Comparison of ENCODE assay signal across 8 cellular contexts in the genomic region with DNA sequence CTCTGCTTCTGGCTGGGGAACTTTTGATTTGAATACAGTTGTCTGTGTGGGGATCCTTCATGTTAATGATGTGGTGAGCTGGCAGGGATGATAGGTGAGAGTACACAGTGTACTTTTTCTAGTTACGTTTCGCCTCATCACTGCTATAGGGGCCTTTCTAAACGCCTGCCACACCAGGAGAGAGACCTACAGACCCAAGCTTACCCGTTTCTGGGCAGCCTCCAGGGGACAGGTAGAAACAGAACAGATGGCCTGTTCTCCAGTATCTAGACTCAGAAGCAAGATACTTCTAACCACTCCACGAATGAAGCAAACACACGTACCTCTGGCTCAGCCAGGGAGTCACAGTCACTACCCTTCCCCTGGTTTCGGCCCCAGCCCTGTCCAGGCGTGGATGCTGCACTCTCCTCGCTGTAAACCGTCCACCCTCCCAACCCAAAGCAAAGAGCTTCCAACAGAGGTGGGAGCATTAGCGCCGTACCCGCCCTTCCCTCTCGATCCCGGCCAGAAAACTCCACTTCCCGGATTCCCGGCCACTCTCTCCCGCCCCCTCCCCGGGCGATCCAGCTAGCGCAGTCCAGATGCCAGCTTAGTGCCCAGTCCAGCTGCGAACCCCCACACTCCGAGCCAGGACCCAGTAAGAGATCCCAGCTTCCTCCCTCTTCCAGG. TPM values are rescaled to one million over a fixed set of nuclear protein-coding genes. Genes with fewer than 3 reads are reported as not detected.
DNase-seq lines count a peak whose midpoint lies in the region; ATAC-seq and TF ChIP-seq lines count a peak whose summit lies in the region.

No MANE protein-coding gene starts in this region.

- intact Hi-C loops in spleen (cut with DNase I; ENCODE audit: low total_unique reads), result loop anchor here (10.0 kb wide), 1 partner anchor 70 kb away; no protein-coding TSS in a partner anchor

- DNase-seq in activated gamma-delta T cell treated with anti-CD3 and anti-CD28 coated beads, Interleukin-2, amount 50 U/mL, for 16 hours (ENCODE audit: low read depth), result peak; percentile 17
- DNase-seq in activated gamma-delta T cell (lab: John Stamatoyannopoulos, UW) (no peak), NCI-H69 (lab: John Stamatoyannopoulos, UW) (peak; percentile 62), astrocyte of the cerebellum (ENCODE audit: low read depth) (no peak), spleen (peak; percentile 86), NCI-H446 treated with DMSO at 0.1 percent for 48 hours (lab: John Stamatoyannopoulos, UW) (no peak)

- H3K4me3 ChIP-seq in astrocyte of the cerebellum (ENCODE audit: low read depth, low read length) (peak overlapping the region; percentile 100), iPS-18c (ENCODE audit: insufficient read depth, low read depth, low read length) (peak overlapping the region; percentile 93), spleen (peak overlapping the region; percentile 75 to 96 (median 89))

- H3K9me3 ChIP-seq in iPS-18c (ENCODE audit: control insufficient read depth, insufficient read depth, low read length) (no peaks in the 10 kb centered on the region), spleen (no peaks in the 10 kb centered on the region)

- in situ Hi-C loops in astrocyte of the cerebellum (cut with HindIII; ENCODE audit: low sequenced_read_pairs), result no loop called here

- TF ChIP-seq POLR2A in spleen (IDR thresholded peaks at IDR 0.05), result peak in 1 of 3 donors; percentile 88

- H3K27me3 ChIP-seq in spleen (replicated peaks in 1 of 7), result no peaks in the 10 kb centered on the region

- ATAC-seq in HG02610 (IDR thresholded peaks at IDR 0.05; ENCODE audit: unreplicated experiment), result peak; percentile 71

- H3K36me3 ChIP-seq in spleen, result peaks cover 0 to 20% (median 0%) of the 10 kb centered on the region in 6 donors

- H3K27ac ChIP-seq in spleen, result peak overlapping the region; percentile 91 to 96 (median 94)

- WGBS in spleen, 5 donors, result 2 to 4% (median 3%) methylated on average over 18 to 23 of the region's 23 CpGs

- TF ChIP-seq CTCF in astrocyte of the cerebellum (IDR thresholded peaks at IDR 0.05; ENCODE audit: low read depth, low read length, missing control alignments) (no peak), spleen (IDR thresholded peaks at IDR 0.05 in 8 of 11, conservative IDR thresholded peaks at IDR 0.05 in 3 of 11) (no peak)

- H3K4me1 ChIP-seq in spleen, result peaks cover 25 to 83% (median 67%) of the 10 kb centered on the region in 6 donors

RNA-seq across cellular contexts. Expression of gene CCDC6, which starts 1.2 kb away (rescaled TPM):
- 10 to 100 TPM; 29.3 to 55.1 (median 41.3) TPM for total RNA-seq in spleen
- 10 to 100 TPM in 2 of 3 donors, 1 to 10 TPM in 1; 8.7 to 13.9 (median 13.7) TPM for polyA plus RNA-seq in spleen

Comparison
In these comparisons a context has a peak if more than half of its experiments do, and no peak if none do; other contexts are left out.
1. DNase-seq: peak in activated gamma-delta T cell treated with anti-CD3 and anti-CD28 coated beads, Interleukin-2, amount 50 U/mL, for 16 hours (single experiment), NCI-H69 (single experiment) and spleen (single experiment); none in activated gamma-delta T cell (single experiment), astrocyte of the cerebellum (single experiment) and NCI-H446 treated with DMSO at 0.1 percent for 48 hours (single experiment).
2. Peak in every context shown above with its lines, with median percentiles within 50 percentile points of each other: H3K4me3 ChIP-seq.